17 cellular contexts compared by ENCODE assay signal in the genomic region with DNA sequence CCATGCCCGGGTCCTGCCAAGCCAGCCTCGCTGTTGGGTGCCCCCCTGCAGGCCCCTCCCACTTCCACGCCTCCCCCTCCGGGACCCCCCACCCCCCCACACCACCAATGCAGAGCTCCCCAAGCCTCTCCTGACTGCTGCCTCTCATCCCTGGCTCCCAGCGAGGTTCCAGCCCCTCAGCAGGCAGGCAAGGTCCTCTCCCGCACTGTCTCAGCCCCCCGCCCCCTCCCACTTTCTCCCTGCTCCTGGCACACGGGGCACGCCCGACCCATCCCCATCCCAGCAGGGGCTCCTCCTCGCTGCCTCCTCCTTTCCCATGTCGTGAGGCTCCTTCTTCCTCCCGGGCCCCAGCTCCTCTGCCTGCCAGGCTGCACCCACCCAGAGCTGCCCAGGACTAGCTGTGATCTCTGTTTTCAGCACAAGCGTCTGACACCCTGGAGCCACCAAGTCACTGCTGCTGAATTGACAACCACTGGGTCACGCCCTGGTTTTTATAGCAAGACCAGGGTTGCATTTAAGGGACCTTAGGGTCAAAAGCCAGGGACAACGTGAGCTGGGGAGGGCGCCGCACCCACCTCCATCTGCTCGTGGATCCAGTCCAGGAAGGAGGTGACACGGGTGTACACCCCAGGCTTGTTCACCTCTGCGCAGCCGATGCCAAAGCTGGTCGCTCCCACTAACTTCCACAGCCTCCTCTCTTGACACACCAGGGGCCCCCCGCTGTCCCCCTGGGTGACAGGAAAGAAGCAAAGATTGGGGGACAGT. TPM values are rescaled to one million over a fixed set of nuclear protein-coding genes. Genes with fewer than 3 reads are reported as not detected.
DNase-seq lines count a peak whose midpoint lies in the region; ATAC-seq lines count a peak whose summit lies in the region.
"Had no signal": no experiment of that assay in that cellular context is flagged by ENCODE, and none has a peak within 500 bp of the region (broad histone marks: within the 10 kb centered on the region; RNA-seq: fewer than 3 reads in every experiment).

No MANE protein-coding gene starts in this region.

- H3K27ac Mint-ChIP-seq in activated naive CD4-positive, alpha-beta T cell treated with anti-CD3 and anti-CD28 coated beads, Interleukin-2, amount 50 U/mL, for 72 hours, result peak overlapping the region; percentile 36 to 79
- H3K27ac Mint-ChIP-seq in activated CD4-positive, alpha-beta memory T cell treated with anti-CD3 and anti-CD28 coated beads, Interleukin-2, amount 10 ng/mL, durations not matched to agents 7 days and 5 days, result peak overlapping the region; percentile 63
- no peak overlapping the region for H3K27ac Mint-ChIP-seq in T-cell
- H3K27ac Mint-ChIP-seq: memory B cell had no signal

- no peaks in the 10 kb centered on the region for H3K27me3 Mint-ChIP-seq in activated CD4-positive, alpha-beta memory T cell treated with anti-CD3 and anti-CD28 coated beads, Interleukin-2, amount 10 ng/mL, durations not matched to agents 7 days and 5 days
- H3K27me3 Mint-ChIP-seq in T-cell, result peaks cover 0 to 2% of the 10 kb centered on the region in 2 donors
- H3K27me3 Mint-ChIP-seq: effector memory CD8-positive, alpha-beta T cell had no signal

- H3K4me3 Mint-ChIP-seq in activated CD4-positive, alpha-beta memory T cell treated with anti-CD3 and anti-CD28 coated beads, Interleukin-2, amount 10 ng/mL, durations not matched to agents 7 days and 5 days, result no peak overlapping the region
- H3K4me3 Mint-ChIP-seq in T-cell, result no peak overlapping the region
- H3K4me3 Mint-ChIP-seq: effector memory CD8-positive, alpha-beta T cell; memory B cell; neural crest cell had no signal

- H3K9ac ChIP-seq in mucosa of rectum (ENCODE audit: low read depth in 1 of 2, low read length in 2 of 2), result peak overlapping the region; percentile 52 to 77

- H3K27me3 ChIP-seq in mucosa of rectum (ENCODE audit: control insufficient read depth in 2 of 2, insufficient read depth in 2 of 2, low read length in 2 of 2), result peaks cover 0 to 3% of the 10 kb centered on the region in 2 donors

- CTCF ChIA-PET in activated CD4-positive, alpha-beta memory T cell treated with anti-CD3 and anti-CD28 coated beads, Interleukin-2, amount 10 ng/mL, durations not matched to agents 7 days and 5 days (lab: Charles Lee), result no interaction called here
- CTCF ChIA-PET in T-cell (lab: Charles Lee), result interaction anchor here in 1 of 2 donors (0.5 to 1.0 kb wide), 3 partner anchors 17 to 612 kb away, joined by 3 read pairs; a partner anchor contains a TSS

- intact Hi-C loops in left ventricle myocardium superior (cut with micrococcal nuclease), result no loop called here

- no peaks in the 10 kb centered on the region for H3K36me3 ChIP-seq in mucosa of rectum (ENCODE audit: control insufficient read depth in 2 of 2, insufficient read depth in 2 of 2, low read length in 2 of 2)

- H3K27ac ChIP-seq in mucosa of rectum (ENCODE audit: low read depth in 2 of 2, low read length in 2 of 2), result peak overlapping the region; percentile 82 to 88

- peak overlapping the region; percentile 38 to 62 for H3K4me3 ChIP-seq in mucosa of rectum (ENCODE audit: low read length in 2 of 2)

- no peak for ATAC-seq in activated naive CD4-positive, alpha-beta T cell treated with anti-CD3 and anti-CD28 coated beads, Interleukin-2, amount 50 U/mL, for 72 hours
- ATAC-seq in left ventricle myocardium superior, result no peak
- ATAC-seq in GM19452 (IDR thresholded peaks at IDR 0.05; ENCODE audit: unreplicated experiment), result no peak
- ATAC-seq in T-cell (replicated peaks in 1 of 4), result no peak
- ATAC-seq: effector memory CD8-positive, alpha-beta T cell had no signal

- H3K9me3 Mint-ChIP-seq in activated naive CD4-positive, alpha-beta T cell treated with anti-CD3 and anti-CD28 coated beads, Interleukin-2, amount 50 U/mL, for 72 hours, result no peaks in the 10 kb centered on the region
- no peaks in the 10 kb centered on the region for H3K9me3 Mint-ChIP-seq in activated CD4-positive, alpha-beta memory T cell treated with anti-CD3 and anti-CD28 coated beads, Interleukin-2, amount 10 ng/mL, durations not matched to agents 7 days and 5 days
- no peaks in the 10 kb centered on the region for H3K9me3 Mint-ChIP-seq in T-cell
- H3K9me3 Mint-ChIP-seq: effector memory CD8-positive, alpha-beta T cell; memory B cell; neural crest cell had no signal

- peaks cover 29% of the 10 kb centered on the region for H3K4me1 Mint-ChIP-seq in activated CD4-positive, alpha-beta memory T cell treated with anti-CD3 and anti-CD28 coated beads, Interleukin-2, amount 10 ng/mL, durations not matched to agents 7 days and 5 days
- H3K4me1 Mint-ChIP-seq in T-cell, result peaks cover 10 to 14% (median 12%) of the 10 kb centered on the region in 3 donors
- H3K4me1 Mint-ChIP-seq: neural crest cell had no signal

- peaks cover 20 to 32% of the 10 kb centered on the region in 2 donors for H3K4me1 ChIP-seq in mucosa of rectum (ENCODE audit: control insufficient read depth in 2 of 2, insufficient read depth in 2 of 2, low read length in 2 of 2)
- H3K4me1 ChIP-seq: Caco-2 had no signal

- DNase-seq in activated naive CD4-positive, alpha-beta T cell treated with anti-CD3 and anti-CD28 coated beads, Interleukin-2, amount 50 U/mL, for 72 hours (ENCODE audit: low spot score in 2 of 2), result no peak
- no peak for DNase-seq in activated naive CD4-positive, alpha-beta T cell (lab: John Stamatoyannopoulos, UW)
- no peak for DNase-seq in activated CD4-positive, alpha-beta memory T cell treated with anti-CD3 and anti-CD28 coated beads, Interleukin-2, amount 10 ng/mL, durations not matched to agents 7 days and 5 days
- no peak for DNase-seq in left ventricle myocardium superior
- DNase-seq in T-cell, result no peak
- DNase-seq: Caco-2; effector memory CD8-positive, alpha-beta T cell; EL; head of caudate nucleus; NCI-H187 had no signal

- POLR2A ChIA-PET in activated CD4-positive, alpha-beta memory T cell treated with anti-CD3 and anti-CD28 coated beads, Interleukin-2, amount 10 ng/mL, durations not matched to agents 7 days and 5 days (lab: Charles Lee), result interaction anchor here (1.0 to 2.5 kb wide), 5 partner anchors 12 to 50 kb away, joined by 3 to 9 read pairs (median 5); a partner anchor contains a TSS
- POLR2A ChIA-PET in T-cell (lab: Charles Lee), result interaction anchor here in 1 of 2 donors (0.6 kb wide), 1 partner anchor 743 kb away, joined by 12 read pairs; no protein-coding TSS in a partner anchor

- no peaks in the 10 kb centered on the region for H3K9me3 ChIP-seq in mucosa of rectum (ENCODE audit: control insufficient read depth in 2 of 2, low read length in 2 of 2)
- H3K9me3 ChIP-seq: Caco-2 had no signal

- H3K36me3 Mint-ChIP-seq in activated naive CD4-positive, alpha-beta T cell treated with anti-CD3 and anti-CD28 coated beads, Interleukin-2, amount 50 U/mL, for 72 hours, result peaks cover 0 to 17% of the 10 kb centered on the region in 2 donors
- peaks cover 4% of the 10 kb centered on the region for H3K36me3 Mint-ChIP-seq in activated CD4-positive, alpha-beta memory T cell treated with anti-CD3 and anti-CD28 coated beads, Interleukin-2, amount 10 ng/mL, durations not matched to agents 7 days and 5 days (ENCODE audit: low read depth)
- no peaks in the 10 kb centered on the region for H3K36me3 Mint-ChIP-seq in T-cell
- H3K36me3 Mint-ChIP-seq: memory B cell had no signal

RNA-seq across cellular contexts. Expression of a gene that starts 9.0 kb away (rescaled TPM):
- total RNA-seq in activated naive CD4-positive, alpha-beta T cell treated with anti-CD3 and anti-CD28 coated beads, Interleukin-2, amount 50 U/mL, for 72 hours, result not detected
- not detected for total RNA-seq in activated CD4-positive, alpha-beta memory T cell treated with anti-CD3 and anti-CD28 coated beads, Interleukin-2, amount 10 ng/mL, durations not matched to agents 7 days and 5 days
- total RNA-seq in left ventricle myocardium superior (not detected), T-cell (1 to 10 TPM in 2 of 5 donors, not detected in 3; 1.2 to 1.3 TPM)
- total RNA-seq: fibroblast of lung, neural crest cell, SK-MEL-5, subcutaneous adipose tissue had no signal

RNA-seq across cellular contexts. Expression of a gene that starts 20.5 kb away (rescaled TPM):
- 10 to 100 TPM in 1 of 2 donors, 1 to 10 TPM in 1; 9.8 to 68.6 TPM for total RNA-seq in activated naive CD4-positive, alpha-beta T cell treated with anti-CD3 and anti-CD28 coated beads, Interleukin-2, amount 50 U/mL, for 72 hours
- total RNA-seq in activated CD4-positive, alpha-beta memory T cell treated with anti-CD3 and anti-CD28 coated beads, Interleukin-2, amount 10 ng/mL, durations not matched to agents 7 days and 5 days, result 10 to 100 TPM; 24.6 to 24.8 TPM
- total RNA-seq in left ventricle myocardium superior (not detected), T-cell (1 to 10 TPM; 1.2 to 2.4 (median 1.7) TPM)
- total RNA-seq: Caco-2, fibroblast of lung, neural crest cell had no signal

RNA-seq across cellular contexts. Expression of a gene that starts 24.5 kb away (rescaled TPM):
- not detected for total RNA-seq in activated naive CD4-positive, alpha-beta T cell treated with anti-CD3 and anti-CD28 coated beads, Interleukin-2, amount 50 U/mL, for 72 hours
- total RNA-seq in activated CD4-positive, alpha-beta memory T cell treated with anti-CD3 and anti-CD28 coated beads, Interleukin-2, amount 10 ng/mL, durations not matched to agents 7 days and 5 days, result not detected
- total RNA-seq in left ventricle myocardium superior, result not detected
- total RNA-seq in T-cell, result under 1 TPM in 1 of 5 donors, not detected in 4; 0.38 TPM
- total RNA-seq: fibroblast of lung, neural crest cell, SK-MEL-5, subcutaneous adipose tissue had no signal

RNA-seq across cellular contexts. Expression of a gene that starts 28.4 kb away (rescaled TPM):
- total RNA-seq in activated naive CD4-positive, alpha-beta T cell treated with anti-CD3 and anti-CD28 coated beads, Interleukin-2, amount 50 U/mL, for 72 hours, result 10 to 100 TPM; 13.0 to 51.9 TPM
- total RNA-seq in activated CD4-positive, alpha-beta memory T cell treated with anti-CD3 and anti-CD28 coated beads, Interleukin-2, amount 10 ng/mL, durations not matched to agents 7 days and 5 days, result 10 to 100 TPM; 67.8 to 70.6 TPM
- total RNA-seq in left ventricle myocardium superior (not detected), T-cell (10 to 100 TPM; 59.1 to 98.8 (median 80.5) TPM)
- total RNA-seq: Caco-2, fibroblast of lung, neural crest cell, SK-MEL-5 had no signal

Comparison
In these comparisons a context has a peak if more than half of its experiments do, and no peak if none do; other contexts are left out.
1. H3K27ac Mint-ChIP-seq: peak in activated naive CD4-positive, alpha-beta T cell treated with anti-CD3 and anti-CD28 coated beads, Interleukin-2, amount 50 U/mL, for 72 hours (2 of 2) and activated CD4-positive, alpha-beta memory T cell treated with anti-CD3 and anti-CD28 coated beads, Interleukin-2, amount 10 ng/mL, durations not matched to agents 7 days and 5 days (single experiment); none in T-cell (0 of 2).